In genomic region chr2:11155326-11156059, GRCh38 we compare ENCODE assay signal across 8 cellular contexts. TPM values are rescaled to one million over a fixed set of nuclear protein-coding genes. Genes with fewer than 3 reads are reported as not detected.
DNase-seq lines count a peak whose midpoint lies in the region; ATAC-seq and TF ChIP-seq lines count a peak whose summit lies in the region.

Gene SLC66A3, plus strand, starts transcription at chr2:11155467. Its CDS starts 80 bp downstream, at chr2:11155547.

- ATAC-seq in CD8-positive, alpha-beta T cell: peak; percentile 71
- ATAC-seq in GM19025 (IDR thresholded peaks at IDR 0.05; ENCODE audit: low read depth, unreplicated experiment): peak; percentile 77
- ATAC-seq in HG03159 (IDR thresholded peaks at IDR 0.05; ENCODE audit: unreplicated experiment): peak; percentile 86
- ATAC-seq in WTC11: peak; percentile 78

- DNase-seq in CD8-positive, alpha-beta T cell: peak in 2 of 7 experiments; percentile 16 to 84
- peak; percentile 99 for DNase-seq in NCI-H2171 (lab: John Stamatoyannopoulos, UW)
- DNase-seq in WTC11 (ENCODE audit: low spot score): no peak
- DNase-seq in fibroblast of mammary gland (ENCODE audit: low read depth): peak; percentile 81
- no peak for DNase-seq in NK-92 (lab: John Stamatoyannopoulos, UW; ENCODE audit: unreplicated experiment)

- no peaks in the 10 kb centered on the region for H3K36me3 ChIP-seq in CD8-positive, alpha-beta T cell (ENCODE audit: insufficient read depth, low read length)
- H3K36me3 ChIP-seq in neutrophil: no peaks in the 10 kb centered on the region

- no peaks in the 10 kb centered on the region for H3K9me3 Mint-ChIP-seq in CD8-positive, alpha-beta T cell
- no peaks in the 10 kb centered on the region for H3K9me3 Mint-ChIP-seq in WTC11

- intact Hi-C loops in CD8-positive, alpha-beta T cell (cut with DNase I, micrococcal nuclease): loop anchor here (1.0 to 10.0 kb wide), 12 partner anchors 25 to 1731 kb away; partner anchors contain the start of genes E2F6 (in 2 of the 2), ROCK2 (in 2 of the 2), CPSF3 (in 1 of the 2) and GRHL1 (in 1 of the 2)

- no peaks in the 10 kb centered on the region for H3K27me3 ChIP-seq in CD8-positive, alpha-beta T cell (ENCODE audit: insufficient read depth, low read length)
- H3K27me3 ChIP-seq in neutrophil: peaks cover 10% of the 10 kb centered on the region

- peaks cover 18% of the 10 kb centered on the region for H3K4me1 ChIP-seq in CD8-positive, alpha-beta T cell (ENCODE audit: insufficient read depth, low read length)
- peaks cover 18 to 19% of the 10 kb centered on the region in 2 experiments for H3K4me1 ChIP-seq in neutrophil (ENCODE audit: control insufficient read depth in 1 of 2, insufficient read depth in 1 of 2, low read depth in 1 of 2, low read length in 1 of 2)

- H3K4me3 Mint-ChIP-seq in CD8-positive, alpha-beta T cell: peak within 1 kb of the TSS; percentile 80
- H3K4me3 Mint-ChIP-seq in WTC11: peak within 1 kb of the TSS; percentile 73

- H3K27me3 Mint-ChIP-seq in CD8-positive, alpha-beta T cell (ENCODE audit: low read depth): no peaks in the 10 kb centered on the region
- peaks cover 40% of the 10 kb centered on the region for H3K27me3 Mint-ChIP-seq in WTC11 (ENCODE audit: low read depth)

- peak within 1 kb of the TSS; percentile 68 for H3K27ac ChIP-seq in CD8-positive, alpha-beta T cell (ENCODE audit: low read depth, low read length)
- peak within 1 kb of the TSS; percentile 72 for H3K27ac ChIP-seq in neutrophil

- peak within 1 kb of the TSS; percentile 70 for H3K4me3 ChIP-seq in CD8-positive, alpha-beta T cell (ENCODE audit: low read depth, low read length)
- H3K4me3 ChIP-seq in fibroblast of mammary gland (ENCODE audit: control insufficient read depth, low read depth, low read length) (peak within 1 kb of the TSS; percentile 57), neutrophil (ENCODE audit: low read depth in 1 of 2, low read length in 1 of 2) (peak within 1 kb of the TSS; percentile 82 to 99)

- POLR2A ChIA-PET in CD8-positive, alpha-beta T cell (lab: Charles Lee): interaction anchor here (0.6 to 2.8 kb wide), 8 partner anchors 10 to 343 kb away, joined by 3 to 22 read pairs (median 4); partner anchors contain the start of genes PDIA6 and ROCK2
- POLR2A ChIA-PET in WTC11 (lab: Charles Lee): interaction anchor here (1.2 to 1.7 kb wide), 2 partner anchors 23 to 189 kb away, joined by 5 to 10 read pairs; partner anchors contain the start of gene ROCK2

- peaks cover 2% of the 10 kb centered on the region for H3K36me3 Mint-ChIP-seq in CD8-positive, alpha-beta T cell
- no peaks in the 10 kb centered on the region for H3K36me3 Mint-ChIP-seq in WTC11

- no peaks in the 10 kb centered on the region for H3K9me3 ChIP-seq in CD8-positive, alpha-beta T cell (ENCODE audit: low read length)
- H3K9me3 ChIP-seq in neutrophil: no peaks in the 10 kb centered on the region

- H3K27ac Mint-ChIP-seq in CD8-positive, alpha-beta T cell: peak within 1 kb of the TSS; percentile 85
- H3K27ac Mint-ChIP-seq in WTC11: peak within 1 kb of the TSS; percentile 91

- peaks cover 25% of the 10 kb centered on the region for H3K4me1 Mint-ChIP-seq in CD8-positive, alpha-beta T cell (ENCODE audit: low read depth)
- peaks cover 9% of the 10 kb centered on the region for H3K4me1 Mint-ChIP-seq in WTC11

- no peak for TF ChIP-seq CTCF in CD8-positive, alpha-beta T cell (IDR thresholded peaks at IDR 0.05)
- TF ChIP-seq CTCF in WTC11 (IDR thresholded peaks at IDR 0.05) (no peak), fibroblast of mammary gland (conservative IDR thresholded peaks at IDR 0.05; ENCODE audit: control insufficient read depth, insufficient read depth, low read depth, low read length) (no peak), neutrophil (IDR thresholded peaks at IDR 0.05) (no peak)

- CTCF ChIA-PET in CD8-positive, alpha-beta T cell (lab: Charles Lee): interaction anchor here (2.5 kb wide), 1 partner anchor 24 kb away, joined by 18 read pairs; a partner anchor contains a TSS
- CTCF ChIA-PET in WTC11 (lab: Charles Lee): interaction anchor here (0.7 to 4.7 kb wide), 4 partner anchors 23 to 256 kb away, joined by 3 to 54 read pairs (median 5); a partner anchor contains a TSS

TF ChIP-seq in WTC11, 78 proteins besides CTCF, POLR2A, EP300 and RAD21 (continues in another document):
- TF ChIP-seq FOXK1 (CRISPR knock-in tag; IDR thresholded peaks at IDR 0.05): no peak
- no peak for TF ChIP-seq PRRX2 (CRISPR knock-in tag; IDR thresholded peaks at IDR 0.05)
- TF ChIP-seq ETV6 (CRISPR knock-in tag; IDR thresholded peaks at IDR 0.05): no peak
- no peak for TF ChIP-seq NR1H2 (CRISPR knock-in tag; IDR thresholded peaks at IDR 0.05)
- TF ChIP-seq IRF2 (CRISPR knock-in tag; IDR thresholded peaks at IDR 0.05; ENCODE audit: borderline replicate concordance, low read depth): no peak
- peak; percentile 52; the same call in 1 of the 2 replicates for TF ChIP-seq E2F5 (CRISPR knock-in tag; IDR thresholded peaks at IDR 0.05)
- TF ChIP-seq IRF1 (CRISPR knock-in tag; IDR thresholded peaks at IDR 0.05): no peak
- TF ChIP-seq ZNF138 (CRISPR knock-in tag; conservative IDR thresholded peaks at IDR 0.05): no peak
- no peak for TF ChIP-seq ATF1 (CRISPR knock-in tag; IDR thresholded peaks at IDR 0.05)
- 0 out of 2 replicates have a peak, but pooled peaks have one; percentile 21 for TF ChIP-seq CREB1 (CRISPR knock-in tag; IDR thresholded peaks at IDR 0.05)
- TF ChIP-seq ZBTB21 (CRISPR knock-in tag; IDR thresholded peaks at IDR 0.05; ENCODE audit: borderline replicate concordance): 0 out of 2 replicates have a peak, but pooled peaks have one; percentile 63
- peak; percentile 53; the same call in 1 of the 2 replicates for TF ChIP-seq FOXP1 (CRISPR knock-in tag; IDR thresholded peaks at IDR 0.05; ENCODE audit: borderline replicate concordance)
- TF ChIP-seq GABPB1 (CRISPR knock-in tag; IDR thresholded peaks at IDR 0.05): peak; percentile 62
- peak; percentile 79 for TF ChIP-seq GTF2I (CRISPR knock-in tag; conservative IDR thresholded peaks at IDR 0.05)
- peak; percentile 26; the same call in 1 of the 2 replicates for TF ChIP-seq MAX (CRISPR knock-in tag; IDR thresholded peaks at IDR 0.05)
- TF ChIP-seq, protein P1, sequence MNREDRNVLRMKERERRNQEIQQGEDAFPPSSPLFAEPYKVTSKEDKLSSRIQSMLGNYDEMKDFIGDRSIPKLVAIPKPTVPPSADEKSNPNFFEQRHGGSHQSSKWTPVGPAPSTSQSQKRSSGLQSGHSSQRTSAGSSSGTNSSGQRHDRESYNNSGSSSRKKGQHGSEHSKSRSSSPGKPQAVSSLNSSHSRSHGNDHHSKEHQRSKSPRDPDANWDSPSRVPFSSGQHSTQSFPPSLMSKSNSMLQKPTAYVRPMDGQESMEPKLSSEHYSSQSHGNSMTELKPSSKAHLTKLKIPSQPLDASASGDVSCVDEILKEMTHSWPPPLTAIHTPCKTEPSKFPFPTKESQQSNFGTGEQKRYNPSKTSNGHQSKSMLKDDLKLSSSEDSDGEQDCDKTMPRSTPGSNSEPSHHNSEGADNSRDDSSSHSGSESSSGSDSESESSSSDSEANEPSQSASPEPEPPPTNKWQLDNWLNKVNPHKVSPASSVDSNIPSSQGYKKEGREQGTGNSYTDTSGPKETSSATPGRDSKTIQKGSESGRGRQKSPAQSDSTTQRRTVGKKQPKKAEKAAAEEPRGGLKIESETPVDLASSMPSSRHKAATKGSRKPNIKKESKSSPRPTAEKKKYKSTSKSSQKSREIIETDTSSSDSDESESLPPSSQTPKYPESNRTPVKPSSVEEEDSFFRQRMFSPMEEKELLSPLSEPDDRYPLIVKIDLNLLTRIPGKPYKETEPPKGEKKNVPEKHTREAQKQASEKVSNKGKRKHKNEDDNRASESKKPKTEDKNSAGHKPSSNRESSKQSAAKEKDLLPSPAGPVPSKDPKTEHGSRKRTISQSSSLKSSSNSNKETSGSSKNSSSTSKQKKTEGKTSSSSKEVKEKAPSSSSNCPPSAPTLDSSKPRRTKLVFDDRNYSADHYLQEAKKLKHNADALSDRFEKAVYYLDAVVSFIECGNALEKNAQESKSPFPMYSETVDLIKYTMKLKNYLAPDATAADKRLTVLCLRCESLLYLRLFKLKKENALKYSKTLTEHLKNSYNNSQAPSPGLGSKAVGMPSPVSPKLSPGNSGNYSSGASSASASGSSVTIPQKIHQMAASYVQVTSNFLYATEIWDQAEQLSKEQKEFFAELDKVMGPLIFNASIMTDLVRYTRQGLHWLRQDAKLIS (CRISPR knock-in tag; IDR thresholded peaks at IDR 0.05; ENCODE audit: borderline replicate concordance): peak; percentile 82; the same call in 1 of the 2 replicates

RNA-seq across cellular contexts. Expression of gene SLC66A3, which starts in this region (rescaled TPM):
- total RNA-seq in CD8-positive, alpha-beta T cell: 1 to 10 TPM; 4.8 to 5.5 TPM
- total RNA-seq in WTC11 (2021): 11.7 to 14.8 TPM (median 12.5 TPM) in 3 replicates

Comparison
In these comparisons a context has a peak if more than half of its experiments do, and no peak if none do; other contexts are left out.
1. DNase-seq: peak in NCI-H2171 (single experiment) and fibroblast of mammary gland (single experiment); none in WTC11 (single experiment) and NK-92 (single experiment).
2. Peak in every context shown above with its lines, with median percentiles within 50 percentile points of each other: ATAC-seq and H3K4me3 ChIP-seq.